In genomic region chr16:14562691-14563491, GRCh38 we compare ENCODE assay signal across 10 cellular contexts.
DNase-seq lines count a peak whose midpoint lies in the region; ATAC-seq lines count a peak whose summit lies in the region.
"Had no signal": no experiment of that assay in that cellular context is flagged by ENCODE, and none has a peak within 500 bp of the region (broad histone marks: within the 10 kb centered on the region; RNA-seq: fewer than 3 reads in every experiment).

No MANE protein-coding gene starts in this region.

- DNase-seq in DMS53 (lab: John Stamatoyannopoulos, UW), result peak; percentile 70
- peak; percentile 75 for DNase-seq in NCI-H2029 treated with DMSO at 0.1 percent for 48 hours (lab: John Stamatoyannopoulos, UW)
- peak in 9 of 61 donors; percentile 2 to 41 (median 19) for DNase-seq in caudate nucleus (lab: John Stamatoyannopoulos, UW)
- DNase-seq in mucosa of gallbladder (ENCODE audit: low spot score), result peak; percentile 47
- no peak for DNase-seq in 8988T
- no peak for DNase-seq in SIG-M5 (lab: John Stamatoyannopoulos, UW)
- DNase-seq in SIG-M5 treated with dmso at 0.1 percent for 504 hours (lab: John Stamatoyannopoulos, UW; ENCODE audit: unreplicated experiment), result no peak
- DNase-seq: NCI-H1694 treated with DMSO at 0.1 percent for 48 hours had no signal

- ATAC-seq in HG03520 (IDR thresholded peaks at IDR 0.05; ENCODE audit: unreplicated experiment), result no peak

- peak overlapping the region; percentile 64 for H3K27ac ChIP-seq in caudate nucleus (ENCODE audit: low read depth, low read length)
- H3K27ac ChIP-seq: tibial artery had no signal

Comparison
In these comparisons a context has a peak if more than half of its experiments do, and no peak if none do; other contexts are left out.
1. DNase-seq: peak in DMS53 (single experiment), NCI-H2029 treated with DMSO at 0.1 percent for 48 hours (single experiment) and mucosa of gallbladder (single experiment); none in 8988T (single experiment), SIG-M5 (single experiment) and SIG-M5 treated with dmso at 0.1 percent for 504 hours (single experiment).